In genomic region chr22:18033204-18033998, GRCh38 we compare ENCODE assay signal across 14 cellular contexts. TPM values are rescaled to one million over a fixed set of nuclear protein-coding genes. Genes with fewer than 3 reads are reported as not detected.
DNase-seq lines count a peak whose midpoint lies in the region; ATAC-seq and TF ChIP-seq lines count a peak whose summit lies in the region.
"Had no signal": no experiment of that assay in that cellular context is flagged by ENCODE, and none has a peak within 500 bp of the region (broad histone marks: within the 10 kb centered on the region; RNA-seq: fewer than 3 reads in every experiment).

No MANE protein-coding gene starts in this region.

- DNase-seq in Karpas-422 = peak; percentile 30
- DNase-seq in tibial nerve (ENCODE audit: low spot score in 2 of 2) = no peak
- DNase-seq in HK-2 (ENCODE audit: unreplicated experiment) = no peak
- DNase-seq in MV-4-11 (lab: John Stamatoyannopoulos, UW) = no peak
- DNase-seq: activated CD8-positive, alpha-beta T cell treated with anti-CD3 and anti-CD28 coated beads for 36 hours; activated naive CD8-positive, alpha-beta T cell treated with anti-CD3 and anti-CD28 coated beads for 36 hours; kidney; NCI-H1105 treated with DMSO at 0.1 percent for 48 hours; occipital lobe; thyroid gland had no signal

- 88% methylated on average over 6 of the region's 6 CpGs for WGBS in liver
- 69 to 76% methylated on average over 6 of the region's 6 CpGs for WGBS in tibial nerve, 2 donors

- H3K4me1 ChIP-seq in Karpas-422 (ENCODE audit: low read length) (peaks cover 11% of the 10 kb centered on the region), liver (ENCODE audit: control insufficient read depth in 4 of 4, insufficient read depth in 4 of 4, low read length in 3 of 4) (no peaks in the 10 kb centered on the region), tibial nerve (peaks cover 0 to 12% (median 0%) of the 10 kb centered on the region in 4 donors)
- H3K4me1 ChIP-seq: thyroid gland had no signal

- H3K79me2 ChIP-seq in Karpas-422 (ENCODE audit: low read length) = no peaks in the 10 kb centered on the region

- no peak overlapping the region for H2AFZ ChIP-seq in Karpas-422 (ENCODE audit: low read length)

- H3K4me3 ChIP-seq in Karpas-422 (ENCODE audit: low read length) (no peak overlapping the region), liver (ENCODE audit: low read depth in 1 of 3, low read length in 3 of 3) (no peak overlapping the region), tibial nerve (no peak overlapping the region)
- H3K4me3 ChIP-seq: thyroid gland had no signal

- no peaks in the 10 kb centered on the region for H3K9me2 ChIP-seq in Karpas-422 (replicated peaks; ENCODE audit: insufficient read depth, low read length)

- no peak overlapping the region for H3K4me2 ChIP-seq in Karpas-422 (ENCODE audit: low read depth, low read length, poor library complexity, severe bottlenecking)

- H3K27me3 ChIP-seq in Karpas-422 (ENCODE audit: low read length) = no peaks in the 10 kb centered on the region
- H3K27me3 ChIP-seq in liver (ENCODE audit: control insufficient read depth in 4 of 4, insufficient read depth in 4 of 4, low read length in 3 of 4) = no peaks in the 10 kb centered on the region
- H3K27me3 ChIP-seq in tibial nerve = no peaks in the 10 kb centered on the region
- H3K27me3 ChIP-seq: thyroid gland had no signal

- no peak for TF ChIP-seq POLR2A in tibial nerve (IDR thresholded peaks at IDR 0.05)

- H3K9ac ChIP-seq in Karpas-422 (ENCODE audit: low read length) (no peak overlapping the region), liver (ENCODE audit: low read depth in 1 of 2, low read length in 2 of 2) (no peak overlapping the region)

- no peaks in the 10 kb centered on the region for H4K20me1 ChIP-seq in Karpas-422 (ENCODE audit: insufficient read depth, low read depth, low read length)

- peak in 1 of 2 donors; percentile 20 for TF ChIP-seq EP300 in tibial nerve (IDR thresholded peaks at IDR 0.05)

- no peaks in the 10 kb centered on the region for H3K36me3 ChIP-seq in Karpas-422 (ENCODE audit: insufficient read depth, low read length)
- no peaks in the 10 kb centered on the region for H3K36me3 ChIP-seq in liver (ENCODE audit: control insufficient read depth in 4 of 4, insufficient read depth in 3 of 4, low read depth in 1 of 4, low read length in 3 of 4)
- H3K36me3 ChIP-seq in tibial nerve = no peaks in the 10 kb centered on the region
- H3K36me3 ChIP-seq: thyroid gland had no signal

- no peak for TF ChIP-seq CTCF in liver (IDR thresholded peaks at IDR 0.05; ENCODE audit: low read depth, low read length, missing input control)
- TF ChIP-seq CTCF in tibial nerve (IDR thresholded peaks at IDR 0.05) = peak in 3 of 5 experiments; percentile 13 to 42 (median 29)

- H3K27ac ChIP-seq in Karpas-422 (ENCODE audit: low read length) (no peak overlapping the region), cingulate gyrus (ENCODE audit: low read depth, low read length) (peak overlapping the region; percentile 6), liver (ENCODE audit: low read depth in 1 of 2, low read length in 2 of 2) (no peak overlapping the region), tibial nerve (peak overlapping the region in 2 of 4 donors; percentile 38 to 71)
- H3K27ac ChIP-seq: HL-60, thyroid gland had no signal

- no peak for TF ChIP-seq RAD21 in liver (IDR thresholded peaks at IDR 0.05)

- H3K9me3 ChIP-seq in Karpas-422 (ENCODE audit: low read length) = no peaks in the 10 kb centered on the region
- H3K9me3 ChIP-seq in liver (ENCODE audit: control insufficient read depth in 4 of 4, low read length in 3 of 4) = no peaks in the 10 kb centered on the region
- no peaks in the 10 kb centered on the region for H3K9me3 ChIP-seq in tibial nerve
- H3K9me3 ChIP-seq: thyroid gland had no signal

- ATAC-seq in GM18502 (IDR thresholded peaks at IDR 0.05; ENCODE audit: poor library complexity, unreplicated experiment) = no peak
- ATAC-seq: activated CD8-positive, alpha-beta T cell treated with anti-CD3 and anti-CD28 coated beads for 36 hours had no signal

TF ChIP-seq in liver, 16 proteins besides CTCF, POLR2A, EP300 and RAD21:
- TF ChIP-seq NR2F2 (IDR thresholded peaks at IDR 0.05) (peak; percentile 26), FOXA2 (IDR thresholded peaks at IDR 0.05) (no peak)

RNA-seq across cellular contexts. Expression of gene MICAL3, which starts 9.0 kb away (rescaled TPM):
- 54.9 and 64.1 TPM in 2 replicates for total RNA-seq in Karpas-422 (2014; rRNA removed; shearing (Covaris generic); ENCODE audit: low replicate concordance)
- total RNA-seq in liver = 10 to 100 TPM; 30.3 to 38.4 TPM
- polyA plus RNA-seq in liver = 10 to 100 TPM in 1 of 2 donors, 1 to 10 TPM in 1; 6.4 to 16.5 TPM
- 10 to 100 TPM; 45.2 to 56.3 (median 46.3) TPM for total RNA-seq in tibial nerve

RNA-seq across cellular contexts. Expression of gene PEX26, which starts 44.4 kb away (rescaled TPM):
- 22.4 and 27.5 TPM in 2 replicates for total RNA-seq in Karpas-422 (2014; rRNA removed; shearing (Covaris generic); ENCODE audit: low replicate concordance)
- total RNA-seq in liver (10 to 100 TPM; 13.3 to 20.6 TPM), tibial nerve (10 to 100 TPM; 15.3 to 36.3 (median 29.4) TPM)
- polyA plus RNA-seq in liver = 10 to 100 TPM in 1 of 2 donors, 1 to 10 TPM in 1; 3.5 to 21.0 TPM
